Comparison of ENCODE assay signal across 25 cellular contexts in the genomic region with DNA sequence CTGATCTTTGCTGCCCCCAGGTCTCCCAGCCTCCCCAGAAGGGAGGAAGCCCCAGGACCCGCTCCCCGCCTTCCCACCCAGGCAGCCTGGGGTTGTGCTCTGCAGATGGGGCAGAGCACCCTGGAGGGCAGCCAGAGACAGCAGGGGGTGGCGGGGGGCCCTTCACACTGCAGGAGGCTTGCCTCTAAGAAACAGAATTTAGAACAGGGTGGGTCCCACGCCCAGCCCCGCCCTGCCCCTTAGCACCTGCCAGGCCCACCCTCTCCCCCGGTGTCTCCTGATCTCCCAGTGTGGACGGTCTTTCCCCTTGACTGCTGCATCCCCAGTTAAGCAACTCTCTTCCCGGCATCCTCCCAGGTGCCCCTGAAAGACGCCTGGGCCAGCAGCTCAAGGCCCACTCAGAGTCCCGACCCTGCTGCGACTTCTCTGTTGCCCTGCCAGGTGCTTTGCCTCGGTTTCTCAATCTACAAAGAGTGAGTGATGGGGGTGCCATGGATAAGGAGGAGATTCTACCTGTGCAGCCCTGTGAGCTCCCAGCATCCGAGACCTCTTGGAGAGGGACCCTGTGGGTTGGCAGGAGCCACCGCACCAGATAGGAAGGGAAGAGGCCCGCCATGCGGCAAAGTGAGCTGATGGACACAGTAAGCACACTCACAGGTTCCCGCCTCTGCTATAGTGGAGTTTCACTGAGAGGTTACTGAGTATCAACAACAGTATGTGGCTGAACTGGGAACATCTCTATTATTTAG.
"Had no signal": no experiment of that assay in that cellular context is flagged by ENCODE, and none has a peak within 500 bp of the region (broad histone marks: within the 10 kb centered on the region; RNA-seq: fewer than 3 reads in every experiment).

No MANE protein-coding gene starts in this region.

- H3K27ac Mint-ChIP-seq: IgD-negative memory B cell had no signal

- H3K36me3 ChIP-seq: SJSA1 had no signal

- H3K4me1 Mint-ChIP-seq: IgD-negative memory B cell had no signal

- ATAC-seq: K562, Panc1, PC-3 had no signal

- H3K27ac ChIP-seq: HL-60, KMS-11, RWPE1, SJSA1, SK-N-MC had no signal

- H3K27me3 ChIP-seq: SJSA1 had no signal

- H3K4me3 ChIP-seq: K562, SJSA1, SK-N-MC had no signal

- H3K36me3 Mint-ChIP-seq: IgD-negative memory B cell had no signal

- H3K9me3 ChIP-seq: SJSA1 had no signal

- DNase-seq: Kasumi-1; MM.1S; NCI-H1092 treated with DMSO at 0.1 percent for 48 hours; NCI-H1436; NCI-H187; NCI-H2029; NCI-H2081 treated with DMSO at 0.1 percent for 48 hours; NCI-H2171; NCI-H226; NCI-H446; NCI-H510A; NCI-H524 treated with DMSO at 0.1 percent for 48 hours; NCI-H69; NCI-H774; NK-92 treated with Interleukin-12 subunit alpha and Interleukin-12 subunit beta, amount 100 ng/mL, for 24 hours; PC-3; SIG-M5 had no signal

- H3K4me3 Mint-ChIP-seq: IgD-negative memory B cell had no signal

- H3K4me1 ChIP-seq: SJSA1 had no signal
